Comparison of ENCODE assay signal across 10 cellular contexts in genomic region chr3:53554559-53555511, GRCh38.
A peak's percentile ranks its signal among the peaks of the same experiment; 100 is the strongest.
DNase-seq lines count a peak whose midpoint lies in the region; ATAC-seq and TF ChIP-seq lines count a peak whose summit lies in the region.
"Had no signal": no experiment of that assay in that cellular context is flagged by ENCODE, and none has a peak within 500 bp of the region (broad histone marks: within the 10 kb centered on the region; RNA-seq: fewer than 3 reads in every experiment).

No MANE protein-coding gene starts in this region.

- no peak for DNase-seq in activated T-helper 1 cell treated with anti-CD3 and anti-CD28 coated beads, Interleukin-12 subunit alpha, Interleukin-12 subunit beta, Interleukin-2, Interleukin-4 antibody, amounts not matched to agents 30 ng/mL and 10 ng/mL and 1 ng/mL, durations not matched to agents 14 hours and 24 hours and 36 hours (ENCODE audit: low spot score)
- DNase-seq in HFFc6: no peak
- no peak for DNase-seq in type B pancreatic cell (ENCODE audit: extremely low spot score, unreplicated experiment)
- DNase-seq in superior temporal gyrus (ENCODE audit: extremely low spot score): no peak
- DNase-seq in amygdala (lab: John Stamatoyannopoulos, UW): no peak
- DNase-seq: dermis blood vessel endothelial cell, DMS53 had no signal

- no peaks in the 10 kb centered on the region for H3K9me3 Mint-ChIP-seq in activated T-helper 1 cell treated with anti-CD3 and anti-CD28 coated beads, Interleukin-12 subunit alpha, Interleukin-12 subunit beta, Interleukin-2, Interleukin-4 antibody, amounts not matched to agents 30 ng/mL and 10 ng/mL and 1 ng/mL, durations not matched to agents 14 hours and 24 hours and 36 hours
- no peaks in the 10 kb centered on the region for H3K9me3 Mint-ChIP-seq in HFFc6
- H3K9me3 Mint-ChIP-seq in type B pancreatic cell: no peaks in the 10 kb centered on the region

- ATAC-seq in GM18502 (IDR thresholded peaks at IDR 0.05; ENCODE audit: poor library complexity, unreplicated experiment) (peak; percentile 86), GM19452 (IDR thresholded peaks at IDR 0.05; ENCODE audit: unreplicated experiment) (peak; percentile 85), HG03060 (IDR thresholded peaks at IDR 0.05; ENCODE audit: low read depth, unreplicated experiment) (peak; percentile 72)

- peak overlapping the region; percentile 79 for H3K27ac Mint-ChIP-seq in activated T-helper 1 cell treated with anti-CD3 and anti-CD28 coated beads, Interleukin-12 subunit alpha, Interleukin-12 subunit beta, Interleukin-2, Interleukin-4 antibody, amounts not matched to agents 30 ng/mL and 10 ng/mL and 1 ng/mL, durations not matched to agents 14 hours and 24 hours and 36 hours
- H3K27ac Mint-ChIP-seq in HFFc6 (no peak overlapping the region), type B pancreatic cell (no peak overlapping the region)

- peaks cover 17% of the 10 kb centered on the region for H3K4me1 Mint-ChIP-seq in activated T-helper 1 cell treated with anti-CD3 and anti-CD28 coated beads, Interleukin-12 subunit alpha, Interleukin-12 subunit beta, Interleukin-2, Interleukin-4 antibody, amounts not matched to agents 30 ng/mL and 10 ng/mL and 1 ng/mL, durations not matched to agents 14 hours and 24 hours and 36 hours (ENCODE audit: low read depth)
- no peaks in the 10 kb centered on the region for H3K4me1 Mint-ChIP-seq in HFFc6 (ENCODE audit: low read depth)
- H3K4me1 Mint-ChIP-seq in type B pancreatic cell (ENCODE audit: unreplicated experiment): peaks cover 13% of the 10 kb centered on the region

- TF ChIP-seq CTCF in HFFc6 (IDR thresholded peaks at IDR 0.05): no peak
- no peak for TF ChIP-seq CTCF in type B pancreatic cell (conservative IDR thresholded peaks at IDR 0.05)

- intact Hi-C loops in activated T-helper 1 cell treated with anti-CD3 and anti-CD28 coated beads, Interleukin-12 subunit alpha, Interleukin-12 subunit beta, Interleukin-2, Interleukin-4 antibody, amounts not matched to agents 30 ng/mL and 10 ng/mL and 1 ng/mL, durations not matched to agents 14 hours and 24 hours and 36 hours (cut with micrococcal nuclease): no loop called here

- H3K27me3 Mint-ChIP-seq in activated T-helper 1 cell treated with anti-CD3 and anti-CD28 coated beads, Interleukin-12 subunit alpha, Interleukin-12 subunit beta, Interleukin-2, Interleukin-4 antibody, amounts not matched to agents 30 ng/mL and 10 ng/mL and 1 ng/mL, durations not matched to agents 14 hours and 24 hours and 36 hours (ENCODE audit: insufficient read depth): peaks cover 10% of the 10 kb centered on the region
- H3K27me3 Mint-ChIP-seq in HFFc6 (ENCODE audit: insufficient read depth) (peaks cover 12% of the 10 kb centered on the region), type B pancreatic cell (no peaks in the 10 kb centered on the region)

- no peak overlapping the region for H3K4me3 Mint-ChIP-seq in activated T-helper 1 cell treated with anti-CD3 and anti-CD28 coated beads, Interleukin-12 subunit alpha, Interleukin-12 subunit beta, Interleukin-2, Interleukin-4 antibody, amounts not matched to agents 30 ng/mL and 10 ng/mL and 1 ng/mL, durations not matched to agents 14 hours and 24 hours and 36 hours
- H3K4me3 Mint-ChIP-seq in HFFc6: no peak overlapping the region
- no peak overlapping the region for H3K4me3 Mint-ChIP-seq in type B pancreatic cell

- peaks cover 1% of the 10 kb centered on the region for H3K36me3 Mint-ChIP-seq in activated T-helper 1 cell treated with anti-CD3 and anti-CD28 coated beads, Interleukin-12 subunit alpha, Interleukin-12 subunit beta, Interleukin-2, Interleukin-4 antibody, amounts not matched to agents 30 ng/mL and 10 ng/mL and 1 ng/mL, durations not matched to agents 14 hours and 24 hours and 36 hours (ENCODE audit: low read depth)
- H3K36me3 Mint-ChIP-seq in HFFc6 (ENCODE audit: low read depth) (no peaks in the 10 kb centered on the region), type B pancreatic cell (no peaks in the 10 kb centered on the region)
